In the genomic region with DNA sequence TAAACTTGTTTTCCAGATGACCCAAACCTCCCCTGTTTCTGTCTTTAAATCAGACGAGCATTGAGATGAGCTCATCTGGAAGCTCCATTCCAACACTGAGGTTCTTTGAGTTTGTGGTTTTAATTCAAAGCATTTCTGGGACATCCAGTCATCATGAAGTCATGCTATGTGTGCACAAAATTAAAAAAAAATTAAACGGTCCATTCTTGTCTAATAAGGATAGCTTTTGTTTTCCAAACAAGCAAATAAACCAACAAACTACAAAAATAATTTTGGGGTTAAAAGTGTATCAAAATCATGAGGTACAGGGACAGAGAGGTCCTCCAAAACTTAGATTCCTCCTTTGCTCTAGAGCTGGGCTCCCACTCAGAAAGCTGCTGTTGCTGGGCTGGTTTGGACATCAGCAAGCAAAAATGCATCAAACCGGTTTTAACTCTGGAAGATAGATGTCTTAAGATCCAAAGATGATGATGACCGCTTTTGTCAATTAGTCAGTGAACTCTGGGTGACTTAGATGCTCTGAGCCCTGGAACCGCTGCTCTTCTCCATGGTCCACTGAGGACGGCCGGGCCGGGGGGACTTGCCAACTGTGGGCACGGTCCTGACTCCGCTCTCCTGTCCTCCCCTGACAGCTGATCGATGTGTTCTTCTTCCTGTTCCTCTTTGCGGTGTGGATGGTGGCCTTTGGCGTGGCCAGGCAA, we compare ENCODE assay signal across 13 cellular contexts.
DNase-seq lines count a peak whose midpoint lies in the region; ATAC-seq and TF ChIP-seq lines count a peak whose summit lies in the region.
"Had no signal": no experiment of that assay in that cellular context is flagged by ENCODE, and none has a peak within 500 bp of the region (broad histone marks: within the 10 kb centered on the region; RNA-seq: fewer than 3 reads in every experiment).

No MANE protein-coding gene starts in this region.

- no peaks in the 10 kb centered on the region for H3K36me3 ChIP-seq in PC-9 (ENCODE audit: low read depth)
- H3K36me3 ChIP-seq in neural progenitor cell: no peaks in the 10 kb centered on the region
- H3K36me3 ChIP-seq in right atrium auricular region: no peaks in the 10 kb centered on the region
- H3K36me3 ChIP-seq: lower lobe of right lung had no signal

- no peaks in the 10 kb centered on the region for H4K20me1 ChIP-seq in PC-9 (ENCODE audit: insufficient read depth)
- no peaks in the 10 kb centered on the region for H4K20me1 ChIP-seq in neural progenitor cell (ENCODE audit: low read depth)

- H3K4me3 ChIP-seq in PC-9 (no peak overlapping the region), epithelial cell of esophagus (ENCODE audit: low read length) (no peak overlapping the region), neural progenitor cell (no peak overlapping the region), right atrium auricular region (no peak overlapping the region)
- H3K4me3 ChIP-seq: lower lobe of right lung had no signal

- peaks cover 36% of the 10 kb centered on the region for H3K4me1 ChIP-seq in PC-9 (replicated peaks; ENCODE audit: insufficient read depth)
- H3K4me1 ChIP-seq in neural progenitor cell: peaks cover under 1% of the 10 kb centered on the region
- H3K4me1 ChIP-seq in right atrium auricular region: no peaks in the 10 kb centered on the region
- H3K4me1 ChIP-seq: lower lobe of right lung, parathyroid adenoma had no signal

- H3K9me2 ChIP-seq in PC-9 (ENCODE audit: insufficient read depth): no peaks in the 10 kb centered on the region

- no TSS peak for BruUV-seq in PC-9 (replicated peaks; lab: Mats Ljungman, UMichigan)

- no peak for TF ChIP-seq CTCF in PC-9 (conservative IDR thresholded peaks at IDR 0.05)
- no peak for TF ChIP-seq CTCF in epithelial cell of esophagus (IDR thresholded peaks at IDR 0.05; ENCODE audit: insufficient read depth, low read depth, low read length, missing control alignments)
- no peak for TF ChIP-seq CTCF in neural progenitor cell (IDR thresholded peaks at IDR 0.05)
- TF ChIP-seq CTCF in right atrium auricular region (IDR thresholded peaks at IDR 0.05): no peak

- DNase-seq in COLO829 (ENCODE audit: low spot score) (peak; percentile 89), PC-9 (peak; percentile 56 to 85), epithelial cell of esophagus (ENCODE audit: low read depth) (peak; percentile 90), neural progenitor cell (ENCODE audit: low spot score) (no peak), NCI-H526 treated with DMSO at 0.1 percent for 48 hours (lab: John Stamatoyannopoulos, UW) (no peak), NCI-H187 treated with DMSO at 0.1 percent for 48 hours (lab: John Stamatoyannopoulos, UW) (no peak), right atrium auricular region (ENCODE audit: low spot score) (no peak)
- no peak for DNase-seq in activated naive CD8-positive, alpha-beta T cell treated with anti-CD3 and anti-CD28 coated beads, Interleukin-2, amount 50 U/mL, for 24 hours
- DNase-seq: activated T-cell treated with anti-CD3 and anti-CD28 coated beads, Interleukin-2, amount 50 U/mL, for 1 hour; lower lobe of right lung; substantia nigra had no signal

- H3K27me3 ChIP-seq in PC-9 (ENCODE audit: insufficient read depth, low read depth) (no peaks in the 10 kb centered on the region), neural progenitor cell (no peaks in the 10 kb centered on the region), right atrium auricular region (no peaks in the 10 kb centered on the region)

- H3K4me1 Mint-ChIP-seq in neural progenitor cell: peaks cover 8% of the 10 kb centered on the region
- H3K4me1 Mint-ChIP-seq in activated naive CD8-positive, alpha-beta T cell treated with anti-CD3 and anti-CD28 coated beads, Interleukin-2, amount 50 U/mL, for 24 hours: peaks cover 22% of the 10 kb centered on the region

- no peak overlapping the region for H2AFZ ChIP-seq in PC-9
- H2AFZ ChIP-seq in neural progenitor cell (replicated peaks): no peak overlapping the region
- H2AFZ ChIP-seq: parathyroid adenoma had no signal

- peak overlapping the region; percentile 12; the same call in 1 of the 2 replicates for H3K27ac ChIP-seq in PC-9
- no peak overlapping the region for H3K27ac ChIP-seq in neural progenitor cell
- no peak overlapping the region for H3K27ac ChIP-seq in right atrium auricular region
- H3K27ac ChIP-seq: lower lobe of right lung, parathyroid adenoma had no signal

- H3F3A ChIP-seq in PC-9 (ENCODE audit: insufficient read depth, low read depth) (peaks cover 24% of the 10 kb centered on the region), neural progenitor cell (ENCODE audit: low read depth) (no peaks in the 10 kb centered on the region)

- H3K9me3 ChIP-seq in PC-9 (ENCODE audit: insufficient read depth, low read depth): no peaks in the 10 kb centered on the region
- no peaks in the 10 kb centered on the region for H3K9me3 ChIP-seq in neural progenitor cell (ENCODE audit: low read depth)
- H3K9me3 ChIP-seq in right atrium auricular region: no peaks in the 10 kb centered on the region
- H3K9me3 ChIP-seq: lower lobe of right lung had no signal

- H3K9me3 Mint-ChIP-seq in neural progenitor cell: peaks cover 22% of the 10 kb centered on the region
- peaks cover 8% of the 10 kb centered on the region for H3K9me3 Mint-ChIP-seq in activated naive CD8-positive, alpha-beta T cell treated with anti-CD3 and anti-CD28 coated beads, Interleukin-2, amount 50 U/mL, for 24 hours
- H3K9me3 Mint-ChIP-seq: central memory CD8-positive, alpha-beta T cell had no signal

- peak overlapping the region; percentile 28 for H3K4me3 Mint-ChIP-seq in neural progenitor cell
- no peak overlapping the region for H3K4me3 Mint-ChIP-seq in activated naive CD8-positive, alpha-beta T cell treated with anti-CD3 and anti-CD28 coated beads, Interleukin-2, amount 50 U/mL, for 24 hours
- H3K4me3 Mint-ChIP-seq: central memory CD8-positive, alpha-beta T cell had no signal

- H3K4me2 ChIP-seq in PC-9: peak overlapping the region; percentile 45
- no peak overlapping the region for H3K4me2 ChIP-seq in neural progenitor cell

- H3K9ac ChIP-seq in neural progenitor cell: no peak overlapping the region
- H3K9ac ChIP-seq: parathyroid adenoma had no signal

- no peak for ATAC-seq in activated naive CD8-positive, alpha-beta T cell treated with anti-CD3 and anti-CD28 coated beads, Interleukin-2, amount 50 U/mL, for 24 hours
- ATAC-seq: lower lobe of right lung had no signal

- POLR2A ChIA-PET in PC-9 (lab: Charles Lee; ENCODE audit: unreplicated experiment): interaction anchor here (0.5 to 0.7 kb wide), 10 partner anchors 15 to 1727 kb away, joined by 3 to 10 read pairs (median 4); a partner anchor contains a TSS

- CTCF ChIA-PET in PC-9 (lab: Charles Lee): interaction anchor here (0.6 to 1.2 kb wide), 5 partner anchors 513 to 719 kb away, joined by 3 to 11 read pairs (median 3); no protein-coding TSS in a partner anchor

- no peak overlapping the region for H3K27ac Mint-ChIP-seq in neural progenitor cell
- no peak overlapping the region for H3K27ac Mint-ChIP-seq in activated naive CD8-positive, alpha-beta T cell treated with anti-CD3 and anti-CD28 coated beads, Interleukin-2, amount 50 U/mL, for 24 hours

- peaks cover 6% of the 10 kb centered on the region for H3K36me3 Mint-ChIP-seq in neural progenitor cell
- H3K36me3 Mint-ChIP-seq in activated naive CD8-positive, alpha-beta T cell treated with anti-CD3 and anti-CD28 coated beads, Interleukin-2, amount 50 U/mL, for 24 hours (ENCODE audit: low read depth): no peaks in the 10 kb centered on the region

- H3K79me2 ChIP-seq in PC-9 (ENCODE audit: low read depth) (no peaks in the 10 kb centered on the region), neural progenitor cell (ENCODE audit: low read depth) (no peaks in the 10 kb centered on the region)
- H3K79me2 ChIP-seq: parathyroid adenoma had no signal

- peaks cover 7% of the 10 kb centered on the region for H3K27me3 Mint-ChIP-seq in neural progenitor cell (ENCODE audit: insufficient read depth, low read depth)
- H3K27me3 Mint-ChIP-seq in activated naive CD8-positive, alpha-beta T cell treated with anti-CD3 and anti-CD28 coated beads, Interleukin-2, amount 50 U/mL, for 24 hours: peaks cover 2% of the 10 kb centered on the region
- H3K27me3 Mint-ChIP-seq: central memory CD8-positive, alpha-beta T cell had no signal

- intact Hi-C loops in PC-9 (cut with micrococcal nuclease; ENCODE audit: unreplicated experiment): loop anchor here (2.0 kb wide), 1 partner anchor 440 kb away; no protein-coding TSS in a partner anchor

Comparison
In these comparisons a context has a peak if more than half of its experiments do, and no peak if none do; other contexts are left out.
1. DNase-seq: peak in COLO829 (single experiment), PC-9 (2 of 2) and epithelial cell of esophagus (single experiment); none in neural progenitor cell (single experiment), NCI-H526 treated with DMSO at 0.1 percent for 48 hours (single experiment), NCI-H187 treated with DMSO at 0.1 percent for 48 hours (single experiment), activated naive CD8-positive, alpha-beta T cell treated with anti-CD3 and anti-CD28 coated beads, Interleukin-2, amount 50 U/mL, for 24 hours (single experiment) and right atrium auricular region (single experiment).